In genomic region chr16:673399-673991, GRCh38 we compare ENCODE assay signal across 24 cellular contexts. TPM values are rescaled to one million over a fixed set of nuclear protein-coding genes. Genes with fewer than 3 reads are reported as not detected.
DNase-seq lines count a peak whose midpoint lies in the region; ATAC-seq, FAIRE-seq and TF ChIP-seq lines count a peak whose summit lies in the region.
"Had no signal": no experiment of that assay in that cellular context is flagged by ENCODE, and none has a peak within 500 bp of the region (broad histone marks: within the 10 kb centered on the region; RNA-seq: fewer than 3 reads in every experiment).

No MANE protein-coding gene starts in this region.

- no peak for TF ChIP-seq CTCF in MCF 10A (IDR thresholded peaks at IDR 0.05; ENCODE audit: unreplicated experiment)
- no peak for TF ChIP-seq CTCF in breast epithelium (IDR thresholded peaks at IDR 0.05)
- TF ChIP-seq CTCF in OCI-LY7 (conservative IDR thresholded peaks at IDR 0.05; ENCODE audit: low read length): no peak
- no peak for TF ChIP-seq CTCF in K562 (IDR thresholded peaks at IDR 0.05 in 2 of 3, conservative IDR thresholded peaks at IDR 0.05 in 1 of 3; ENCODE audit: insufficient read depth in 2 of 3, low read depth in 1 of 3, low read length in 3 of 3)
- TF ChIP-seq CTCF in spleen (IDR thresholded peaks at IDR 0.05 in 8 of 11, conservative IDR thresholded peaks at IDR 0.05 in 3 of 11): no peak

- BruUV-seq in MCF 10A (replicated peaks; lab: Mats Ljungman, UMichigan) (TSS peak; percentile 44), OCI-LY7 (replicated peaks; lab: Mats Ljungman, UMichigan) (TSS peak; percentile 83), K562 (replicated peaks; lab: Mats Ljungman, UMichigan) (TSS peak; percentile 33)

- H3K4me3 Mint-ChIP-seq in MCF 10A (ENCODE audit: unreplicated experiment): no peak overlapping the region
- H3K4me3 Mint-ChIP-seq: GM23338 had no signal

- H3K9me2 ChIP-seq in OCI-LY7 (ENCODE audit: insufficient read depth, low read length): no peaks in the 10 kb centered on the region

- H3K9me3 Mint-ChIP-seq in MCF 10A (ENCODE audit: unreplicated experiment): no peaks in the 10 kb centered on the region
- H3K9me3 Mint-ChIP-seq: GM23338, H9, T-cell had no signal

- no peak for FAIRE-seq in K562 (lab: Jason Lieb, UNC)
- FAIRE-seq: D721Med, GM18507, RCC 7860 had no signal

- DNase-seq in MCF 10A (ENCODE audit: unreplicated experiment) (no peak), breast epithelium (ENCODE audit: low spot score in 2 of 2) (no peak), OCI-LY7 (ENCODE audit: low spot score) (no peak), K562 (ENCODE audit: extremely low read depth in 1 of 4, low spot score in 3 of 4) (no peak), spleen (no peak), NOMO-1 (lab: John Stamatoyannopoulos, UW; ENCODE audit: unreplicated experiment in 2 of 2) (no peak)
- DNase-seq in effector CD4-positive, alpha-beta T cell: no peak
- DNase-seq: 8988T, H9, Kasumi-1, MV-4-11, NCI-H1105, NCI-H146, NCI-H2029, NCI-H446 treated with DMSO at 0.1 percent for 48 hours, NCI-H526 treated with DMSO at 0.1 percent for 48 hours, Right ventricle myocardium superior, T-cell had no signal

- H3K36me3 ChIP-seq in breast epithelium: peaks cover 10% of the 10 kb centered on the region
- peaks cover 45% of the 10 kb centered on the region for H3K36me3 ChIP-seq in OCI-LY7 (ENCODE audit: insufficient read depth, low read length)
- peaks cover 63% of the 10 kb centered on the region for H3K36me3 ChIP-seq in K562 (ENCODE audit: control insufficient read depth, insufficient read depth, low read length)
- peaks cover 0 to 57% (median 45%) of the 10 kb centered on the region in 6 donors for H3K36me3 ChIP-seq in spleen

- H4K20me1 ChIP-seq in OCI-LY7 (ENCODE audit: insufficient read depth, low read length) (no peaks in the 10 kb centered on the region; the same call in 1 of the 2 replicates), K562 (replicated peaks; ENCODE audit: control insufficient read depth, insufficient read depth, low read length) (0 out of 2 replicates have a peak, but pooled peaks cover 4% of the 10 kb centered on the region)

- H3K4me2 ChIP-seq in OCI-LY7 (ENCODE audit: low read length): no peak overlapping the region
- H3K4me2 ChIP-seq in K562 (ENCODE audit: insufficient read depth, low read length): no peak overlapping the region
- H3K4me2 ChIP-seq: GM23338 had no signal

- no peak for TF ChIP-seq RAD21 in K562 (CRISPR knock-in tag; conservative IDR thresholded peaks at IDR 0.05 in 1 of 2, IDR thresholded peaks at IDR 0.05 in 1 of 2)

- H3K9me3 ChIP-seq in breast epithelium: no peaks in the 10 kb centered on the region
- no peaks in the 10 kb centered on the region for H3K9me3 ChIP-seq in OCI-LY7 (ENCODE audit: low read length)
- no peaks in the 10 kb centered on the region for H3K9me3 ChIP-seq in K562 (replicated peaks; ENCODE audit: control insufficient read depth, insufficient read depth, low read depth, low read length)
- no peaks in the 10 kb centered on the region for H3K9me3 ChIP-seq in spleen
- H3K9me3 ChIP-seq: SJSA1 had no signal

- WGBS in K562 (ENCODE audit: insufficient coverage, low coverage, missing lambda C conversion rate): 93% methylated on average over 15 of the region's 18 CpGs
- 89 to 96% (median 94%) methylated on average over 5 to 18 of the region's 18 CpGs for WGBS in spleen, 5 donors

- in situ Hi-C loops in K562 (cut with MboI): loop anchor here (10.0 kb wide), 1 partner anchor 279 kb away; the partner anchor contains the start of gene NME4

- TF ChIP-seq POLR2A in breast epithelium (IDR thresholded peaks at IDR 0.05) (no peak), K562 (conservative IDR thresholded peaks at IDR 0.05) (no peak), spleen (IDR thresholded peaks at IDR 0.05) (no peak)

- no peak overlapping the region for H3K27ac ChIP-seq in breast epithelium
- no peak overlapping the region for H3K27ac ChIP-seq in OCI-LY7 (ENCODE audit: low read depth, low read length, poor library complexity, severe bottlenecking)
- peak overlapping the region; percentile 72; the same call in 1 of the 3 replicates for H3K27ac ChIP-seq in K562 (ENCODE audit: extremely low read depth, low read depth, low read length)
- peak overlapping the region in 5 of 8 donors; percentile 37 to 61 (median 46) for H3K27ac ChIP-seq in spleen
- H3K27ac ChIP-seq: SJSA1 had no signal

- H3K27me3 ChIP-seq in breast epithelium (no peaks in the 10 kb centered on the region), K562 (ENCODE audit: control insufficient read depth in 2 of 2, insufficient read depth in 2 of 2, low read length in 2 of 2) (no peaks in the 10 kb centered on the region), spleen (replicated peaks in 1 of 7) (peaks cover 0 to 39% (median 15%) of the 10 kb centered on the region in 7 donors)
- H3K27me3 ChIP-seq: SJSA1 had no signal

- ATAC-seq in K562 (no peak), GM18907 (IDR thresholded peaks at IDR 0.05; ENCODE audit: unreplicated experiment) (no peak)
- ATAC-seq: GM23338, T-cell had no signal

- H3K9me1 ChIP-seq in K562 (ENCODE audit: control insufficient read depth, insufficient read depth, low read length): no peaks in the 10 kb centered on the region

- peaks cover 7% of the 10 kb centered on the region; the same call in 1 of the 2 replicates for H3K79me2 ChIP-seq in OCI-LY7 (ENCODE audit: insufficient read depth, low read depth, low read length)
- peaks cover 22% of the 10 kb centered on the region for H3K79me2 ChIP-seq in K562 (ENCODE audit: control insufficient read depth, insufficient read depth, low read length)

- H3K4me3 ChIP-seq in breast epithelium (no peak overlapping the region), OCI-LY7 (ENCODE audit: low read depth, low read length, poor library complexity, severe bottlenecking) (no peak overlapping the region), K562 (no peak overlapping the region), spleen (no peak overlapping the region)
- H3K4me3 ChIP-seq: GM23338, SJSA1 had no signal

- intact Hi-C loops in MCF 10A (cut with micrococcal nuclease) (no loop called here), breast epithelium (cut with DNase I; ENCODE audit: low total_unique reads) (no loop called here), OCI-LY7 (cut with micrococcal nuclease; ENCODE audit: unreplicated experiment) (no loop called here), K562 (cut with micrococcal nuclease) (no loop called here), spleen (cut with DNase I; ENCODE audit: low total_unique reads) (no loop called here)

- peaks cover 50% of the 10 kb centered on the region for H3K36me3 Mint-ChIP-seq in MCF 10A (ENCODE audit: insufficient read depth, unreplicated experiment)

- peak overlapping the region; percentile 27 for H3K27ac Mint-ChIP-seq in MCF 10A (ENCODE audit: low read depth, unreplicated experiment)
- H3K27ac Mint-ChIP-seq: GM23338, T-cell had no signal

- no peaks in the 10 kb centered on the region for H3K27me3 Mint-ChIP-seq in MCF 10A (ENCODE audit: insufficient read depth, unreplicated experiment)

- peaks cover 0 to 5% of the 10 kb centered on the region in 2 donors for H3K4me1 ChIP-seq in breast epithelium
- H3K4me1 ChIP-seq in OCI-LY7 (ENCODE audit: insufficient read depth, low read length, poor library complexity, severe bottlenecking): peaks cover 14% of the 10 kb centered on the region
- peaks cover 20 to 98% of the 10 kb centered on the region in 2 experiments for H3K4me1 ChIP-seq in K562 (replicated peaks in 1 of 2; ENCODE audit: control insufficient read depth in 2 of 2, insufficient read depth in 2 of 2, low read length in 2 of 2)
- H3K4me1 ChIP-seq in spleen: peaks cover 21 to 68% (median 41%) of the 10 kb centered on the region in 6 donors

- H3K9ac ChIP-seq in K562 (ENCODE audit: insufficient read depth in 1 of 2, low read depth in 2 of 2, low read length in 2 of 2): peak overlapping the region in 1 of 2 experiments; percentile 61; a peak in 2 of 4 replicates

- CTCF ChIA-PET in MCF 10A (lab: Yijun Ruan, JAX) (no interaction called here), OCI-LY7 (lab: Charles Lee; ENCODE audit: unreplicated experiment) (no interaction called here), K562 (lab: Yijun Ruan, JAX; ENCODE audit: low intra/inter-chr PET ratio) (no interaction called here)

- H3K4me1 Mint-ChIP-seq in MCF 10A (ENCODE audit: insufficient read depth, unreplicated experiment): no peaks in the 10 kb centered on the region

- no peak overlapping the region for H2AFZ ChIP-seq in OCI-LY7 (ENCODE audit: low read length)
- no peak overlapping the region for H2AFZ ChIP-seq in K562 (ENCODE audit: low read depth, low read length)
- H2AFZ ChIP-seq: GM23338 had no signal

- no peak for TF ChIP-seq EP300 in K562 (IDR thresholded peaks at IDR 0.05; ENCODE audit: low read length)

- POLR2A ChIA-PET in MCF 10A (lab: Yijun Ruan, JAX) (interaction anchor here (0.7 to 1.3 kb wide), 5 partner anchors 9 to 47 kb away, joined by 3 to 4 read pairs (median 4); partner anchors contain the start of gene JMJD8), OCI-LY7 (lab: Charles Lee) (no interaction called here), K562 (lab: Yijun Ruan, JAX) (interaction anchor here (0.6 to 1.6 kb wide), 6 partner anchors 9 to 107 kb away, joined by 3 to 5 read pairs (median 3); partner anchors contain the start of gene NHLRC4)

RNA-seq across cellular contexts. Expression of gene RHBDL1, which starts 2.0 kb away (rescaled TPM):
- 3.0 and 4.5 TPM in 2 replicates for total RNA-seq in MCF 10A (2022)
- 1 to 10 TPM in 2 of 3 donors, under 1 TPM in 1; 0.48 to 2.3 (median 1.0) TPM for total RNA-seq in breast epithelium
- total RNA-seq in OCI-LY7 (2014; rRNA removed; shearing (Covaris generic)): 3.8 and 4.2 TPM in 2 replicates
- total RNA-seq in OCI-LY7 (2022): 3.6 and 4.2 TPM in 2 replicates
- 4.0 and 18.2 TPM in 2 replicates for total RNA-seq in K562 (2011; cell fraction: chromatin; rRNA removed; ENCODE audit: low replicate concordance)
- total RNA-seq in K562 (2011; cell fraction: nucleolus; rRNA removed): 16.8 and 19.9 TPM in 2 replicates
- 6.3 and 7.2 TPM in 2 replicates for total RNA-seq in K562 (2011; cell fraction: nucleoplasm; rRNA removed)
- 2.7 and 3.9 TPM in 2 replicates for total RNA-seq in K562 (2014; rRNA removed)
- 0.11 TPM in 1 of 2 replicates, not detected in the other for total RNA-seq in K562 (2014; rRNA removed; fragmentation: Illumina TruSeq; extraction: Trizol)
- 0.79 and 0.94 TPM in 2 replicates for total RNA-seq in K562 (2015; rRNA removed; fragmentation: Illumina TruSeq; extraction: Trizol)
- 3.6 and 4.0 TPM in 2 replicates for total RNA-seq in K562 (2021)
- 1.7 and 3.5 TPM in 2 replicates for polyA plus RNA-seq in K562 (2011; rRNA removed)
- polyA plus RNA-seq in K562 (2011; cell fraction: cytosol; rRNA removed): 2.9 and 8.6 TPM in 2 replicates
- 36.3 and 53.0 TPM in 2 replicates for polyA plus RNA-seq in K562 (2011; cell fraction: nucleus; rRNA removed)
- polyA plus RNA-seq in K562 (2012): 2.4 and 6.7 TPM in 2 replicates
- 0.55 and 1.1 TPM in 2 replicates for polyA plus RNA-seq in K562 (2014; fragmentation: Illumina TruSeq; extraction: Trizol)
- under 1 TPM in 1 of 2 experiments, not detected in 1; 0.03 TPM for polyA plus RNA-seq in K562 (2014; fragmentation: Nextera tagmentation; extraction: Ambion mirVana)
- polyA plus RNA-seq in K562 (2014; rRNA removed): 3.4 and 5.6 TPM in 2 replicates
- 0.15 and 0.39 TPM in 2 replicates for polyA minus RNA-seq in K562 (2011; rRNA and poly(A)+ RNA removed)
- 1.2 TPM in 1 of 2 replicates, not detected in the other for polyA minus RNA-seq in K562 (2011; cell fraction: cytosol; rRNA and poly(A)+ RNA removed)
- 3.2 and 5.4 TPM in 2 replicates for polyA minus RNA-seq in K562 (2011; cell fraction: nucleus; rRNA and poly(A)+ RNA removed)
- total RNA-seq in spleen: 1 to 10 TPM in 2 of 7 donors, under 1 TPM in 5; 0.37 to 2.0 (median 0.69) TPM
- under 1 TPM; 0.43 to 0.80 (median 0.61) TPM for polyA plus RNA-seq in spleen

RNA-seq across cellular contexts. Expression of gene RHOT2, which starts 5.6 kb away (rescaled TPM):
- total RNA-seq in MCF 10A (2022): 110 and 118 TPM in 2 replicates
- 10 to 100 TPM; 39.4 to 90.8 (median 66.9) TPM for total RNA-seq in breast epithelium
- 129 and 136 TPM in 2 replicates for total RNA-seq in OCI-LY7 (2014; rRNA removed; shearing (Covaris generic))
- total RNA-seq in OCI-LY7 (2022): 129 and 133 TPM in 2 replicates
- total RNA-seq in K562 (2011; cell fraction: chromatin; rRNA removed; ENCODE audit: low replicate concordance): 214 and 929 TPM in 2 replicates
- 1,026 and 1,077 TPM in 2 replicates for total RNA-seq in K562 (2011; cell fraction: nucleolus; rRNA removed)
- 329 and 385 TPM in 2 replicates for total RNA-seq in K562 (2011; cell fraction: nucleoplasm; rRNA removed)
- 116 and 158 TPM in 2 replicates for total RNA-seq in K562 (2014; rRNA removed)
- total RNA-seq in K562 (2014; rRNA removed; fragmentation: Illumina TruSeq; extraction: Trizol): 18.6 and 26.7 TPM in 2 replicates
- total RNA-seq in K562 (2015; rRNA removed; fragmentation: Illumina TruSeq; extraction: Trizol): 83.6 and 87.9 TPM in 2 replicates
- 267 TPM in 2 replicates for total RNA-seq in K562 (2021)
- polyA plus RNA-seq in K562 (2011; rRNA removed): 118 and 173 TPM in 2 replicates
- 121 and 296 TPM in 2 replicates for polyA plus RNA-seq in K562 (2011; cell fraction: cytosol; rRNA removed)
- 1,454 and 2,407 TPM in 2 replicates for polyA plus RNA-seq in K562 (2011; cell fraction: nucleus; rRNA removed)
- 192 and 214 TPM in 2 replicates for polyA plus RNA-seq in K562 (2012)
- polyA plus RNA-seq in K562 (2014; fragmentation: Illumina TruSeq; extraction: Trizol): 112 and 139 TPM in 2 replicates
- polyA plus RNA-seq in K562 (2014; fragmentation: Nextera tagmentation; extraction: Ambion mirVana): 1 to 10 TPM; 5.0 to 6.8 TPM
- polyA plus RNA-seq in K562 (2014; rRNA removed): 373 and 378 TPM in 2 replicates
- polyA minus RNA-seq in K562 (2011; rRNA and poly(A)+ RNA removed): 14.4 and 20.6 TPM in 2 replicates
- polyA minus RNA-seq in K562 (2011; cell fraction: cytosol; rRNA and poly(A)+ RNA removed): 48.0 and 67.2 TPM in 2 replicates
- 214 and 219 TPM in 2 replicates for polyA minus RNA-seq in K562 (2011; cell fraction: nucleus; rRNA and poly(A)+ RNA removed)
- 100 to 1,000 TPM in 5 of 7 donors, 10 to 100 TPM in 2; 71.3 to 152 (median 131) TPM for total RNA-seq in spleen
- polyA plus RNA-seq in spleen: 100 to 1,000 TPM; 139 to 309 (median 245) TPM

RNA-seq across cellular contexts. Expression of gene STUB1, which starts 6.7 kb away (rescaled TPM):
- 99.3 and 124 TPM in 2 replicates for total RNA-seq in MCF 10A (2022)
- 100 to 1,000 TPM; 127 to 184 (median 175) TPM for total RNA-seq in breast epithelium
- 85.5 and 111 TPM in 2 replicates for total RNA-seq in OCI-LY7 (2014; rRNA removed; shearing (Covaris generic))
- total RNA-seq in OCI-LY7 (2022): 72.4 and 78.6 TPM in 2 replicates
- 38.7 and 156 TPM in 2 replicates for total RNA-seq in K562 (2011; cell fraction: chromatin; rRNA removed; ENCODE audit: low replicate concordance)
- 192 and 203 TPM in 2 replicates for total RNA-seq in K562 (2011; cell fraction: nucleolus; rRNA removed)
- 62.0 and 88.9 TPM in 2 replicates for total RNA-seq in K562 (2011; cell fraction: nucleoplasm; rRNA removed)
- total RNA-seq in K562 (2014; rRNA removed): 251 and 276 TPM in 2 replicates
- 65.4 and 88.2 TPM in 2 replicates for total RNA-seq in K562 (2014; rRNA removed; fragmentation: Illumina TruSeq; extraction: Trizol)
- total RNA-seq in K562 (2015; rRNA removed; fragmentation: Illumina TruSeq; extraction: Trizol): 147 and 168 TPM in 2 replicates
- total RNA-seq in K562 (2021): 191 and 213 TPM in 2 replicates
- polyA plus RNA-seq in K562 (2011; rRNA removed): 114 TPM in 2 replicates
- 94.5 and 181 TPM in 2 replicates for polyA plus RNA-seq in K562 (2011; cell fraction: cytosol; rRNA removed)
- polyA plus RNA-seq in K562 (2011; cell fraction: nucleus; rRNA removed): 195 and 305 TPM in 2 replicates
- 87.2 and 101 TPM in 2 replicates for polyA plus RNA-seq in K562 (2012)
- 152 and 188 TPM in 2 replicates for polyA plus RNA-seq in K562 (2014; fragmentation: Illumina TruSeq; extraction: Trizol)
- polyA plus RNA-seq in K562 (2014; fragmentation: Nextera tagmentation; extraction: Ambion mirVana): 10 to 100 TPM; 10.6 to 27.7 TPM
- 193 and 200 TPM in 2 replicates for polyA plus RNA-seq in K562 (2014; rRNA removed)
- polyA minus RNA-seq in K562 (2011; rRNA and poly(A)+ RNA removed): 22.1 and 33.0 TPM in 2 replicates
- 41.4 and 45.7 TPM in 2 replicates for polyA minus RNA-seq in K562 (2011; cell fraction: cytosol; rRNA and poly(A)+ RNA removed)
- 57.6 and 61.8 TPM in 2 replicates for polyA minus RNA-seq in K562 (2011; cell fraction: nucleus; rRNA and poly(A)+ RNA removed)
- 100 to 1,000 TPM in 1 of 7 donors, 10 to 100 TPM in 6; 68.9 to 101 (median 79.3) TPM for total RNA-seq in spleen
- polyA plus RNA-seq in spleen: 100 to 1,000 TPM; 102 to 160 (median 107) TPM

RNA-seq across cellular contexts. Expression of gene JMJD8, which starts 10.6 kb away (rescaled TPM):
- 23.6 and 33.4 TPM in 2 replicates for total RNA-seq in MCF 10A (2022)
- total RNA-seq in breast epithelium: 10 to 100 TPM; 67.2 to 83.4 (median 67.5) TPM
- total RNA-seq in OCI-LY7 (2014; rRNA removed; shearing (Covaris generic)): 70.6 and 82.3 TPM in 2 replicates
- total RNA-seq in OCI-LY7 (2022): 46.8 and 48.7 TPM in 2 replicates
- total RNA-seq in K562 (2011; cell fraction: chromatin; rRNA removed; ENCODE audit: low replicate concordance): 18.2 and 82.3 TPM in 2 replicates
- 114 and 120 TPM in 2 replicates for total RNA-seq in K562 (2011; cell fraction: nucleolus; rRNA removed)
- total RNA-seq in K562 (2011; cell fraction: nucleoplasm; rRNA removed): 55.7 and 56.0 TPM in 2 replicates
- 48.3 and 63.8 TPM in 2 replicates for total RNA-seq in K562 (2014; rRNA removed)
- total RNA-seq in K562 (2014; rRNA removed; fragmentation: Illumina TruSeq; extraction: Trizol): 9.6 and 15.8 TPM in 2 replicates
- total RNA-seq in K562 (2015; rRNA removed; fragmentation: Illumina TruSeq; extraction: Trizol): 28.3 and 29.3 TPM in 2 replicates
- 50.6 and 56.6 TPM in 2 replicates for total RNA-seq in K562 (2021)
- polyA plus RNA-seq in K562 (2011; rRNA removed): 22.2 and 33.4 TPM in 2 replicates
- 35.0 and 78.3 TPM in 2 replicates for polyA plus RNA-seq in K562 (2011; cell fraction: cytosol; rRNA removed)
- 96.4 and 165 TPM in 2 replicates for polyA plus RNA-seq in K562 (2011; cell fraction: nucleus; rRNA removed)
- polyA plus RNA-seq in K562 (2012): 52.6 and 67.7 TPM in 2 replicates
- polyA plus RNA-seq in K562 (2014; fragmentation: Illumina TruSeq; extraction: Trizol): 43.3 and 47.9 TPM in 2 replicates
- 1 to 10 TPM; 1.2 to 2.3 TPM for polyA plus RNA-seq in K562 (2014; fragmentation: Nextera tagmentation; extraction: Ambion mirVana)
- 46.6 and 48.7 TPM in 2 replicates for polyA plus RNA-seq in K562 (2014; rRNA removed)
- polyA minus RNA-seq in K562 (2011; rRNA and poly(A)+ RNA removed): 5.2 and 7.4 TPM in 2 replicates
- 16.1 and 16.5 TPM in 2 replicates for polyA minus RNA-seq in K562 (2011; cell fraction: cytosol; rRNA and poly(A)+ RNA removed)
- 65.4 and 66.1 TPM in 2 replicates for polyA minus RNA-seq in K562 (2011; cell fraction: nucleus; rRNA and poly(A)+ RNA removed)
- 10 to 100 TPM; 29.2 to 58.7 (median 38.7) TPM for total RNA-seq in spleen
- polyA plus RNA-seq in spleen: 10 to 100 TPM; 24.9 to 32.1 (median 27.2) TPM

RNA-seq across cellular contexts. Expression of gene WDR24, which starts 16.7 kb away (rescaled TPM):
- total RNA-seq in MCF 10A (2022) (12.2 and 13.9 TPM in 2 replicates), breast epithelium (1 to 10 TPM; 7.2 to 9.2 (median 8.8) TPM), OCI-LY7 (2022) (24.0 and 28.9 TPM in 2 replicates), K562 (2014; rRNA removed) (4.8 and 5.3 TPM in 2 replicates), K562 (2014; rRNA removed; fragmentation: Illumina TruSeq; extraction: Trizol) (0.70 and 1.2 TPM in 2 replicates), K562 (2015; rRNA removed; fragmentation: Illumina TruSeq; extraction: Trizol) (3.4 and 5.1 TPM in 2 replicates), K562 (2021) (23.3 and 25.4 TPM in 2 replicates), spleen (10 to 100 TPM; 12.5 to 17.3 (median 15.5) TPM)
- total RNA-seq in OCI-LY7 (2014; rRNA removed; shearing (Covaris generic)): 10.3 and 11.6 TPM in 2 replicates
- 7.7 and 42.2 TPM in 2 replicates for total RNA-seq in K562 (2011; cell fraction: chromatin; rRNA removed; ENCODE audit: low replicate concordance)
- total RNA-seq in K562 (2011; cell fraction: nucleolus; rRNA removed): 40.7 and 45.1 TPM in 2 replicates
- total RNA-seq in K562 (2011; cell fraction: nucleoplasm; rRNA removed): 14.7 and 16.8 TPM in 2 replicates
- polyA plus RNA-seq in K562 (2011; rRNA removed) (3.3 and 6.7 TPM in 2 replicates), K562 (2014; fragmentation: Illumina TruSeq; extraction: Trizol) (5.5 and 10.2 TPM in 2 replicates), K562 (2014; fragmentation: Nextera tagmentation; extraction: Ambion mirVana) (under 1 TPM; 0.08 to 0.11 TPM), K562 (2014; rRNA removed) (12.2 and 12.5 TPM in 2 replicates), spleen (10 to 100 TPM in 1 of 3 donors, 1 to 10 TPM in 2; 6.5 to 11.4 (median 7.7) TPM)
- polyA plus RNA-seq in K562 (2011; cell fraction: cytosol; rRNA removed): 5.5 and 12.0 TPM in 2 replicates
- 36.7 and 65.7 TPM in 2 replicates for polyA plus RNA-seq in K562 (2011; cell fraction: nucleus; rRNA removed)
- 14.6 and 20.0 TPM in 2 replicates for polyA plus RNA-seq in K562 (2012)
- 2.7 and 3.3 TPM in 2 replicates for polyA minus RNA-seq in K562 (2011; rRNA and poly(A)+ RNA removed)
- polyA minus RNA-seq in K562 (2011; cell fraction: cytosol; rRNA and poly(A)+ RNA removed): 7.6 and 11.2 TPM in 2 replicates
- polyA minus RNA-seq in K562 (2011; cell fraction: nucleus; rRNA and poly(A)+ RNA removed): 14.4 and 18.2 TPM in 2 replicates

Comparison
In these comparisons a context has a peak if more than half of its experiments do, and no peak if none do; other contexts are left out.
1. H3K27ac ChIP-seq: peak in K562 (single experiment) and spleen (5 of 8); none in breast epithelium (0 of 2) and OCI-LY7 (single experiment).